ENCODE assay signal across 14 cellular contexts in genomic region chr6:70281923-70282902, GRCh38. TPM values are rescaled to one million over a fixed set of nuclear protein-coding genes. Genes with fewer than 3 reads are reported as not detected.
DNase-seq lines count a peak whose midpoint lies in the region; ATAC-seq and TF ChIP-seq lines count a peak whose summit lies in the region.
"Had no signal": no experiment of that assay in that cellular context is flagged by ENCODE, and none has a peak within 500 bp of the region (broad histone marks: within the 10 kb centered on the region; RNA-seq: fewer than 3 reads in every experiment).

No MANE protein-coding gene starts in this region.

- H3K27me3 ChIP-seq in right atrium auricular region (no peaks in the 10 kb centered on the region), neural cell (ENCODE audit: insufficient read depth, low read depth, low read length) (peaks cover 29% of the 10 kb centered on the region)
- H3K27me3 ChIP-seq in CD8-positive, alpha-beta T cell (ENCODE audit: insufficient read depth, low read length), result peaks cover 7% of the 10 kb centered on the region

- no peak overlapping the region for H3K4me3 Mint-ChIP-seq in CD8-positive, alpha-beta T cell
- no peak overlapping the region for H3K4me3 Mint-ChIP-seq in activated CD4-positive, alpha-beta T cell treated with anti-CD3 and anti-CD28 coated beads for 36 hours
- H3K4me3 Mint-ChIP-seq: natural killer cell had no signal

- peak in 1 of 2 donors; percentile 11 for TF ChIP-seq CTCF in right atrium auricular region (IDR thresholded peaks at IDR 0.05)
- no peak for TF ChIP-seq CTCF in neural cell (IDR thresholded peaks at IDR 0.05; ENCODE audit: poor library complexity, severe bottlenecking)
- TF ChIP-seq CTCF in CD8-positive, alpha-beta T cell (IDR thresholded peaks at IDR 0.05), result no peak

- CTCF ChIA-PET in CD8-positive, alpha-beta T cell (lab: Charles Lee), result no interaction called here
- CTCF ChIA-PET in activated CD4-positive, alpha-beta T cell treated with anti-CD3 and anti-CD28 coated beads for 36 hours (lab: Charles Lee), result no interaction called here

- H3K9ac ChIP-seq in neural cell (ENCODE audit: low read length), result no peak overlapping the region

- peaks cover 33% of the 10 kb centered on the region for H3K27me3 Mint-ChIP-seq in CD8-positive, alpha-beta T cell (ENCODE audit: low read depth)
- H3K27me3 Mint-ChIP-seq in activated CD4-positive, alpha-beta T cell treated with anti-CD3 and anti-CD28 coated beads for 36 hours, result peaks cover 36% of the 10 kb centered on the region

- DNase-seq in Right ventricle myocardium inferior (ENCODE audit: missing footprints) (peak; percentile 66), cardiac septum (ENCODE audit: low spot score) (no peak), right atrium auricular region (ENCODE audit: low spot score) (no peak), NCI-H2081 treated with DMSO at 0.1 percent for 48 hours (lab: John Stamatoyannopoulos, UW) (no peak)
- DNase-seq in stimulated activated CD4-positive, alpha-beta T cell treated with anti-CD3 and anti-CD28 coated beads, Interleukin-12 subunit alpha, Interleukin-12 subunit beta, amount 100 ng/mL, for 4 hours, result no peak
- DNase-seq in CD8-positive, alpha-beta T cell, result no peak
- no peak for DNase-seq in activated CD4-positive, alpha-beta T cell treated with anti-CD3 and anti-CD28 coated beads for 36 hours
- DNase-seq: DMS79; effector CD8-positive, alpha-beta T cell; hippocampal formation; natural killer cell; NCI-H1436 had no signal

- peak; percentile 77 for ATAC-seq in Right ventricle myocardium inferior
- ATAC-seq in CD8-positive, alpha-beta T cell, result no peak
- ATAC-seq in activated CD4-positive, alpha-beta T cell treated with anti-CD3 and anti-CD28 coated beads for 36 hours, result no peak
- ATAC-seq: natural killer cell had no signal

- H3F3A ChIP-seq in neural cell (ENCODE audit: insufficient read depth, low read length, poor library complexity, severe bottlenecking), result no peaks in the 10 kb centered on the region

- H4K20me1 ChIP-seq in neural cell (ENCODE audit: insufficient read depth), result no peaks in the 10 kb centered on the region

- H3K9me3 ChIP-seq in right atrium auricular region (no peaks in the 10 kb centered on the region), neural cell (ENCODE audit: low read length) (no peaks in the 10 kb centered on the region)
- no peaks in the 10 kb centered on the region for H3K9me3 ChIP-seq in CD8-positive, alpha-beta T cell (ENCODE audit: low read length)

- no peak overlapping the region for H3K27ac Mint-ChIP-seq in CD8-positive, alpha-beta T cell
- H3K27ac Mint-ChIP-seq in activated CD4-positive, alpha-beta T cell treated with anti-CD3 and anti-CD28 coated beads for 36 hours, result no peak overlapping the region
- H3K27ac Mint-ChIP-seq: natural killer cell had no signal

- POLR2A ChIA-PET in CD8-positive, alpha-beta T cell (lab: Charles Lee), result no interaction called here
- POLR2A ChIA-PET in activated CD4-positive, alpha-beta T cell treated with anti-CD3 and anti-CD28 coated beads for 36 hours (lab: Charles Lee), result interaction anchor here (0.5 kb wide), 1 partner anchor 36 kb away, joined by 3 read pairs; no protein-coding TSS in a partner anchor

- intact Hi-C loops in Right ventricle myocardium inferior (cut with DNase I) (no loop called here), cardiac septum (cut with DNase I) (loop anchor here (10.0 kb wide), 1 partner anchor 57 kb away; no protein-coding TSS in a partner anchor)
- intact Hi-C loops in CD8-positive, alpha-beta T cell (cut with DNase I, micrococcal nuclease), result no loop called here
- intact Hi-C loops in activated CD4-positive, alpha-beta T cell treated with anti-CD3 and anti-CD28 coated beads for 36 hours (cut with DNase I, micrococcal nuclease), result no loop called here

- H3K27ac ChIP-seq in right atrium auricular region, result no peak overlapping the region
- no peak overlapping the region for H3K27ac ChIP-seq in neural cell (ENCODE audit: low read length)
- H3K27ac ChIP-seq in CD8-positive, alpha-beta T cell (ENCODE audit: low read depth, low read length), result no peak overlapping the region

- H3K36me3 Mint-ChIP-seq in CD8-positive, alpha-beta T cell, result no peaks in the 10 kb centered on the region
- no peaks in the 10 kb centered on the region for H3K36me3 Mint-ChIP-seq in activated CD4-positive, alpha-beta T cell treated with anti-CD3 and anti-CD28 coated beads for 36 hours (ENCODE audit: low read depth)
- H3K36me3 Mint-ChIP-seq: natural killer cell had no signal

- TF ChIP-seq RAD21 in neural cell (conservative IDR thresholded peaks at IDR 0.05), result no peak

- H3K9me2 ChIP-seq in neural cell (ENCODE audit: insufficient read depth, low read length), result no peaks in the 10 kb centered on the region

- no peak overlapping the region for H2AFZ ChIP-seq in neural cell (ENCODE audit: low read depth, low read length)

- H3K4me3 ChIP-seq in right atrium auricular region (peak overlapping the region; percentile 31 to 41), neural cell (ENCODE audit: low read length) (peak overlapping the region; percentile 56)
- no peak overlapping the region for H3K4me3 ChIP-seq in CD8-positive, alpha-beta T cell (ENCODE audit: low read depth, low read length)

- peaks cover 3% of the 10 kb centered on the region for H3K4me1 Mint-ChIP-seq in CD8-positive, alpha-beta T cell (ENCODE audit: low read depth)
- H3K4me1 Mint-ChIP-seq in activated CD4-positive, alpha-beta T cell treated with anti-CD3 and anti-CD28 coated beads for 36 hours, result no peaks in the 10 kb centered on the region
- H3K4me1 Mint-ChIP-seq: natural killer cell had no signal

- H3K36me3 ChIP-seq in right atrium auricular region, result no peaks in the 10 kb centered on the region
- H3K36me3 ChIP-seq in neural cell (ENCODE audit: insufficient read depth, low read length), result no peaks in the 10 kb centered on the region
- no peaks in the 10 kb centered on the region for H3K36me3 ChIP-seq in CD8-positive, alpha-beta T cell (ENCODE audit: insufficient read depth, low read length)

- no peaks in the 10 kb centered on the region for H3K9me3 Mint-ChIP-seq in CD8-positive, alpha-beta T cell
- no peaks in the 10 kb centered on the region for H3K9me3 Mint-ChIP-seq in activated CD4-positive, alpha-beta T cell treated with anti-CD3 and anti-CD28 coated beads for 36 hours (ENCODE audit: low read depth)
- H3K9me3 Mint-ChIP-seq: natural killer cell had no signal

- TF ChIP-seq EP300 in neural cell (conservative IDR thresholded peaks at IDR 0.05; ENCODE audit: poor library complexity, severe bottlenecking), result no peak

- no peak overlapping the region for H3K4me2 ChIP-seq in neural cell (ENCODE audit: low read length)

- peaks cover 0 to 16% of the 10 kb centered on the region in 2 donors for H3K4me1 ChIP-seq in right atrium auricular region
- no peaks in the 10 kb centered on the region for H3K4me1 ChIP-seq in CD8-positive, alpha-beta T cell (ENCODE audit: insufficient read depth, low read length)

- no peaks in the 10 kb centered on the region for H3K79me2 ChIP-seq in neural cell (replicated peaks; ENCODE audit: insufficient read depth, low read length)

TF ChIP-seq in neural cell, 6 proteins besides CTCF, POLR2A, EP300 and RAD21:
- TF ChIP-seq EZH2 (IDR thresholded peaks at IDR 0.05; ENCODE audit: borderline replicate concordance, insufficient read depth, low read length, poor library complexity, severe bottlenecking) (no peak), MXI1 (conservative IDR thresholded peaks at IDR 0.05; ENCODE audit: poor library complexity, severe bottlenecking) (no peak), TAF1 (IDR thresholded peaks at IDR 0.05; ENCODE audit: low read depth) (no peak), SMC3 (conservative IDR thresholded peaks at IDR 0.05; ENCODE audit: poor library complexity) (no peak), POLR2AphosphoS5 (IDR thresholded peaks at IDR 0.05) (no peak), REST (IDR thresholded peaks at IDR 0.05; ENCODE audit: borderline replicate concordance) (no peak)

RNA-seq across cellular contexts. Expression of gene COL9A1, which starts 20.7 kb away (rescaled TPM):
- 0.14 TPM for total RNA-seq in Right ventricle myocardium inferior
- total RNA-seq in cardiac septum, result 2.6 TPM
- total RNA-seq in right atrium auricular region, result 10 to 100 TPM in 1 of 2 donors, under 1 TPM in 1; 0.33 to 18.7 TPM
- 1.0 and 1.8 TPM in 2 replicates for polyA plus RNA-seq in neural cell
- polyA minus RNA-seq in neural cell, result 0.46 and 0.97 TPM in 2 replicates
- not detected for total RNA-seq in CD8-positive, alpha-beta T cell
- total RNA-seq in activated CD4-positive, alpha-beta T cell treated with anti-CD3 and anti-CD28 coated beads for 36 hours, result not detected
- total RNA-seq: natural killer cell; T-helper 2 cell treated with Interferon-gamma antibody and Interleukin-4, amounts not matched to agents 100 ng/mL and 5 ng/mL, for 36 hours had no signal
